ENCODE assay signal across 26 cellular contexts in genomic region chr7:133021196-133021595, GRCh38.
"Had no signal": no experiment of that assay in that cellular context is flagged by ENCODE, and none has a peak within 500 bp of the region (broad histone marks: within the 10 kb centered on the region; RNA-seq: fewer than 3 reads in every experiment).

No MANE protein-coding gene starts in this region.

- DNase-seq: activated CD4-positive, alpha-beta T cell treated with anti-CD3 and anti-CD28 coated beads for 4 hours; activated CD4-positive, alpha-beta T cell treated with anti-CD3 and anti-CD28 coated beads, Interleukin-2, amount 50 U/mL, for 4 hours; activated CD8-positive, alpha-beta memory T cell treated with anti-CD3 and anti-CD28 coated beads for 24 hours; activated effector memory CD4-positive, alpha-beta T cell treated with Interleukin-2 at 50 U/mL for 16 hours; activated naive CD4-positive, alpha-beta T cell treated with Interleukin-2 at 50 U/mL for 16 hours; cerebellar nuclear complex; cortex of kidney; foreskin melanocyte; heart right ventricle; islet precursor cell; left ventricle myocardium superior; mammary epithelial cell; naive B cell; nucleus accumbens; psoas muscle; sigmoid colon; small intestine; stimulated activated CD4-positive, alpha-beta T cell treated with anti-CD3 and anti-CD28 coated beads, Interleukin-15, amount 100 ng/mL, for 24 hours; stimulated activated CD4-positive, alpha-beta T cell treated with anti-CD3 and anti-CD28 coated beads, Interleukin-2, amount 100 ng/mL, for 24 hours; stimulated activated naive B cell treated with anti-CD40 and anti-IgM and Interleukin-4, amounts not matched to agents 10 μg/mL and 1 μg/mL and 100 μg/mL, for 72 hours; stomach; T-cell; thyroid gland had no signal

- H3K27ac ChIP-seq: cardiac muscle cell, esophagus muscularis mucosa, heart right ventricle, parathyroid adenoma, psoas muscle, sigmoid colon, stomach, thyroid gland had no signal

- H3K36me3 ChIP-seq: cardiac muscle cell, sigmoid colon, thyroid gland had no signal

- H3K27me3 ChIP-seq: cardiac muscle cell, esophagus muscularis mucosa, heart right ventricle, sigmoid colon, stomach, thyroid gland had no signal

- H3K9ac ChIP-seq: parathyroid adenoma had no signal

- H3K9me3 ChIP-seq: esophagus muscularis mucosa, sigmoid colon, stomach, thyroid gland had no signal

- H3K4me1 ChIP-seq: parathyroid adenoma had no signal

- H3K4me3 ChIP-seq: cardiac muscle cell, esophagus muscularis mucosa, heart right ventricle, psoas muscle, sigmoid colon, stomach, thyroid gland had no signal
